ENCODE assay signal across 20 cellular contexts in genomic region chr1:159079518-159079917, GRCh38. TPM values are rescaled to one million over a fixed set of nuclear protein-coding genes. Genes with fewer than 3 reads are reported as not detected.
DNase-seq lines count a peak whose midpoint lies in the region; ATAC-seq, FAIRE-seq and TF ChIP-seq lines count a peak whose summit lies in the region.
"Had no signal": no experiment of that assay in that cellular context is flagged by ENCODE, and none has a peak within 500 bp of the region (broad histone marks: within the 10 kb centered on the region; RNA-seq: fewer than 3 reads in every experiment).

No MANE protein-coding gene starts in this region.

- H3K27me3 ChIP-seq in K562 (ENCODE audit: control insufficient read depth in 2 of 2, insufficient read depth in 2 of 2, low read length in 2 of 2) (no peaks in the 10 kb centered on the region; a peak in 1 of 5 replicates), esophagus squamous epithelium (no peaks in the 10 kb centered on the region)
- H3K27me3 ChIP-seq: BLaER1 treated with 17β-estradiol and CSF1 and Interleukin-3, amounts not matched to agents 10 nM and 100 nM had no signal

- peak; percentile 22 for DNase-seq in activated naive CD4-positive, alpha-beta T cell treated with anti-CD3 and anti-CD28 coated beads for 36 hours
- DNase-seq in activated naive CD4-positive, alpha-beta T cell treated with anti-CD3 and anti-CD28 coated beads, Interleukin-2, amount 10 ng/mL, durations not matched to agents 7 days and 5 days = no peak
- DNase-seq in LHCN-M2 (ENCODE audit: low read depth) (peak; percentile 45), K562 (ENCODE audit: extremely low read depth in 1 of 4, low spot score in 3 of 4) (peak in 2 of 4 experiments; percentile 15 to 57), hippocampal formation (lab: John Stamatoyannopoulos, UW) (no peak), esophagus squamous epithelium (lab: John Stamatoyannopoulos, UW) (no peak), nucleus accumbens (lab: John Stamatoyannopoulos, UW) (no peak)
- DNase-seq: CD8-positive, alpha-beta memory T cell; DMS 273 treated with DMSO at 0.1 percent for 48 hours; KG1; NCI-H1092; NCI-H146; NCI-H2081; NCI-H510A treated with DMSO at 0.1 percent for 48 hours had no signal

- TF ChIP-seq CTCF in K562 (IDR thresholded peaks at IDR 0.05 in 2 of 3, conservative IDR thresholded peaks at IDR 0.05 in 1 of 3; ENCODE audit: insufficient read depth in 2 of 3, low read depth in 1 of 3, low read length in 3 of 3) = no peak
- TF ChIP-seq CTCF in esophagus squamous epithelium (IDR thresholded peaks at IDR 0.05) = no peak

- no peaks in the 10 kb centered on the region for H3K36me3 ChIP-seq in K562 (ENCODE audit: control insufficient read depth, insufficient read depth, low read length)
- no peaks in the 10 kb centered on the region for H3K36me3 ChIP-seq in esophagus squamous epithelium
- H3K36me3 ChIP-seq: BLaER1 treated with 17β-estradiol and CSF1 and Interleukin-3, amounts not matched to agents 10 nM and 100 nM had no signal

- no TSS peak for BruUV-seq in K562 (replicated peaks; lab: Mats Ljungman, UMichigan)

- no peaks in the 10 kb centered on the region for H3K9me3 Mint-ChIP-seq in activated naive CD4-positive, alpha-beta T cell treated with anti-CD3 and anti-CD28 coated beads for 36 hours
- no peaks in the 10 kb centered on the region for H3K9me3 Mint-ChIP-seq in activated naive CD4-positive, alpha-beta T cell treated with anti-CD3 and anti-CD28 coated beads, Interleukin-2, amount 10 ng/mL, durations not matched to agents 7 days and 5 days
- H3K9me3 Mint-ChIP-seq: CD8-positive, alpha-beta memory T cell had no signal

- H3K79me2 ChIP-seq in K562 (ENCODE audit: control insufficient read depth, insufficient read depth, low read length) = no peaks in the 10 kb centered on the region

- H3K4me1 ChIP-seq in K562 (replicated peaks in 1 of 2; ENCODE audit: control insufficient read depth in 2 of 2, insufficient read depth in 2 of 2, low read length in 2 of 2) (peaks cover 0 to 19% of the 10 kb centered on the region in 2 experiments; a peak in 4 of 5 replicates), esophagus squamous epithelium (peaks cover 0 to 15% (median 0%) of the 10 kb centered on the region in 3 donors)
- H3K4me1 ChIP-seq: A549 had no signal

- 0 out of 2 replicates have a peak, but pooled peaks cover 5% of the 10 kb centered on the region for H3K9me3 ChIP-seq in K562 (replicated peaks; ENCODE audit: control insufficient read depth, insufficient read depth, low read depth, low read length)
- H3K9me3 ChIP-seq in esophagus squamous epithelium = no peaks in the 10 kb centered on the region
- H3K9me3 ChIP-seq: A549; BLaER1 treated with 17β-estradiol and CSF1 and Interleukin-3, amounts not matched to agents 10 nM and 100 nM had no signal

- no peak overlapping the region for H3K4me3 Mint-ChIP-seq in activated naive CD4-positive, alpha-beta T cell treated with anti-CD3 and anti-CD28 coated beads for 36 hours
- no peak overlapping the region for H3K4me3 Mint-ChIP-seq in activated naive CD4-positive, alpha-beta T cell treated with anti-CD3 and anti-CD28 coated beads, Interleukin-2, amount 10 ng/mL, durations not matched to agents 7 days and 5 days
- H3K4me3 Mint-ChIP-seq: CD8-positive, alpha-beta memory T cell had no signal

- peak overlapping the region; percentile 21; the same call in 1 of the 2 replicates for H3K4me2 ChIP-seq in K562 (ENCODE audit: insufficient read depth, low read length)
- H3K4me2 ChIP-seq: A549; BLaER1 treated with 17β-estradiol and CSF1 and Interleukin-3, amounts not matched to agents 10 nM and 100 nM had no signal

- no peak overlapping the region for H3K4me3 ChIP-seq in K562
- H3K4me3 ChIP-seq in esophagus squamous epithelium = no peak overlapping the region
- H3K4me3 ChIP-seq: A549; BLaER1 treated with 17β-estradiol and CSF1 and Interleukin-3, amounts not matched to agents 10 nM and 100 nM had no signal

- H3K27ac Mint-ChIP-seq in activated naive CD4-positive, alpha-beta T cell treated with anti-CD3 and anti-CD28 coated beads for 36 hours = no peak overlapping the region
- H3K27ac Mint-ChIP-seq in activated naive CD4-positive, alpha-beta T cell treated with anti-CD3 and anti-CD28 coated beads, Interleukin-2, amount 10 ng/mL, durations not matched to agents 7 days and 5 days = no peak overlapping the region

- no peak; the same call in 2 of the 3 replicates for ATAC-seq in K562
- ATAC-seq: HCT116, Panc1, Right ventricle myocardium inferior had no signal

- POLR2A ChIA-PET in K562 (lab: Yijun Ruan, JAX) = no interaction called here

- intact Hi-C loops in activated naive CD4-positive, alpha-beta T cell treated with anti-CD3 and anti-CD28 coated beads for 36 hours (cut with micrococcal nuclease) = loop anchor here (5.0 to 10.0 kb wide), 6 partner anchors 425 to 1085 kb away; partner anchors contain the start of gene KIRREL1
- intact Hi-C loops in K562 (cut with micrococcal nuclease) (loop anchor here (5.0 to 10.0 kb wide), 4 partner anchors 265 to 1115 kb away; no protein-coding TSS in a partner anchor), esophagus squamous epithelium (cut with DNase I) (loop anchor here (10.0 kb wide), 1 partner anchor 875 kb away; no protein-coding TSS in a partner anchor)

- TF ChIP-seq POLR2A in K562 (conservative IDR thresholded peaks at IDR 0.05) (no peak), esophagus squamous epithelium (IDR thresholded peaks at IDR 0.05) (no peak)

- no peaks in the 10 kb centered on the region for H3K9me1 ChIP-seq in K562 (ENCODE audit: control insufficient read depth, insufficient read depth, low read length)

- H3K9ac ChIP-seq in K562 (ENCODE audit: insufficient read depth in 1 of 2, low read depth in 2 of 2, low read length in 2 of 2) = no peak overlapping the region
- H3K9ac ChIP-seq: BLaER1 treated with 17β-estradiol and CSF1 and Interleukin-3, amounts not matched to agents 10 nM and 100 nM had no signal

- FAIRE-seq in K562 (lab: Jason Lieb, UNC) = no peak
- FAIRE-seq: A549 had no signal

- H3K36me3 Mint-ChIP-seq in activated naive CD4-positive, alpha-beta T cell treated with anti-CD3 and anti-CD28 coated beads for 36 hours (ENCODE audit: low read depth) = no peaks in the 10 kb centered on the region
- no peaks in the 10 kb centered on the region for H3K36me3 Mint-ChIP-seq in activated naive CD4-positive, alpha-beta T cell treated with anti-CD3 and anti-CD28 coated beads, Interleukin-2, amount 10 ng/mL, durations not matched to agents 7 days and 5 days

- H2AFZ ChIP-seq in K562 (ENCODE audit: low read depth, low read length) = no peak overlapping the region

- no peak overlapping the region for H3K27ac ChIP-seq in K562 (ENCODE audit: extremely low read depth, low read depth, low read length)
- H3K27ac ChIP-seq in esophagus squamous epithelium = no peak overlapping the region
- H3K27ac ChIP-seq: A549; BLaER1 treated with 17β-estradiol and CSF1 and Interleukin-3, amounts not matched to agents 10 nM and 100 nM had no signal

- TF ChIP-seq RAD21 in K562 (CRISPR knock-in tag; conservative IDR thresholded peaks at IDR 0.05 in 1 of 2, IDR thresholded peaks at IDR 0.05 in 1 of 2) = no peak

- CTCF ChIA-PET in activated naive CD4-positive, alpha-beta T cell treated with anti-CD3 and anti-CD28 coated beads for 36 hours (lab: Charles Lee) = interaction anchor here (5.3 kb wide), 1 partner anchor 10 kb away, joined by 50 read pairs; no protein-coding TSS in a partner anchor
- CTCF ChIA-PET in activated naive CD4-positive, alpha-beta T cell treated with anti-CD3 and anti-CD28 coated beads, Interleukin-2, amount 10 ng/mL, durations not matched to agents 7 days and 5 days (lab: Charles Lee) = interaction anchor here (2.0 to 4.1 kb wide), 2 partner anchors 9 to 11 kb away, joined by 5 to 36 read pairs; no protein-coding TSS in a partner anchor
- CTCF ChIA-PET in K562 (lab: Yijun Ruan, JAX; ENCODE audit: low intra/inter-chr PET ratio) = no interaction called here

- no peaks in the 10 kb centered on the region for H4K20me1 ChIP-seq in K562 (replicated peaks; ENCODE audit: control insufficient read depth, insufficient read depth, low read length)
- H4K20me1 ChIP-seq: BLaER1 treated with 17β-estradiol and CSF1 and Interleukin-3, amounts not matched to agents 10 nM and 100 nM had no signal

- H3K27me3 Mint-ChIP-seq in activated naive CD4-positive, alpha-beta T cell treated with anti-CD3 and anti-CD28 coated beads for 36 hours (ENCODE audit: low read depth) = no peaks in the 10 kb centered on the region
- H3K27me3 Mint-ChIP-seq in activated naive CD4-positive, alpha-beta T cell treated with anti-CD3 and anti-CD28 coated beads, Interleukin-2, amount 10 ng/mL, durations not matched to agents 7 days and 5 days = peaks cover 5% of the 10 kb centered on the region
- H3K27me3 Mint-ChIP-seq: CD8-positive, alpha-beta memory T cell had no signal

- in situ Hi-C loops in K562 (cut with MboI) = no loop called here

- H3K4me1 Mint-ChIP-seq in activated naive CD4-positive, alpha-beta T cell treated with anti-CD3 and anti-CD28 coated beads for 36 hours (ENCODE audit: low read depth) = peaks cover 26% of the 10 kb centered on the region
- H3K4me1 Mint-ChIP-seq in activated naive CD4-positive, alpha-beta T cell treated with anti-CD3 and anti-CD28 coated beads, Interleukin-2, amount 10 ng/mL, durations not matched to agents 7 days and 5 days = peaks cover 31% of the 10 kb centered on the region

- no peak for TF ChIP-seq EP300 in K562 (IDR thresholded peaks at IDR 0.05; ENCODE audit: low read length)

- 21% methylated on average over 1 of the region's 1 CpG for WGBS in K562 (ENCODE audit: insufficient coverage, low coverage, missing lambda C conversion rate)
- WGBS in esophagus squamous epithelium, 2 donors = 50 to 76% methylated on average over 1 of the region's 1 CpG

RNA-seq across cellular contexts. Expression of gene AIM2, which starts 3.0 kb away (rescaled TPM):
- 10 to 100 TPM; 12.2 to 13.7 TPM for total RNA-seq in activated naive CD4-positive, alpha-beta T cell treated with anti-CD3 and anti-CD28 coated beads for 36 hours
- total RNA-seq in LHCN-M2 (2014; rRNA removed) = 0.71 TPM in 1 of 2 replicates, not detected in the other
- polyA plus RNA-seq in LHCN-M2 (2012) = not detected
- not detected in 2 replicates for total RNA-seq in K562 (2011; cell fraction: chromatin; rRNA removed; ENCODE audit: low replicate concordance)
- total RNA-seq in K562 (2011; cell fraction: nucleolus; rRNA removed) = not detected in 2 replicates
- not detected in 2 replicates for total RNA-seq in K562 (2011; cell fraction: nucleoplasm; rRNA removed)
- 0.08 and 0.86 TPM in 2 replicates for total RNA-seq in K562 (2014; rRNA removed)
- total RNA-seq in K562 (2014; rRNA removed; fragmentation: Illumina TruSeq; extraction: Trizol) = 0.33 TPM in 1 of 2 replicates, not detected in the other
- total RNA-seq in K562 (2015; rRNA removed; fragmentation: Illumina TruSeq; extraction: Trizol) = 0.15 and 0.22 TPM in 2 replicates
- 0.22 TPM in 1 of 2 replicates, not detected in the other for total RNA-seq in K562 (2021)
- polyA plus RNA-seq in K562 (2011; rRNA removed) = 0.10 TPM in 1 of 2 replicates, not detected in the other
- not detected in 2 replicates for polyA plus RNA-seq in K562 (2011; cell fraction: cytosol; rRNA removed)
- not detected in 2 replicates for polyA plus RNA-seq in K562 (2011; cell fraction: nucleus; rRNA removed)
- polyA plus RNA-seq in K562 (2012) = 0.40 and 0.86 TPM in 2 replicates
- 0.12 and 0.18 TPM in 2 replicates for polyA plus RNA-seq in K562 (2014; fragmentation: Illumina TruSeq; extraction: Trizol)
- polyA plus RNA-seq in K562 (2014; fragmentation: Nextera tagmentation; extraction: Ambion mirVana) = under 1 TPM; 0.18 to 0.24 TPM
- 0.95 TPM in 1 of 2 replicates, not detected in the other for polyA plus RNA-seq in K562 (2014; rRNA removed)
- 0.18 TPM in 1 of 2 replicates, not detected in the other for polyA minus RNA-seq in K562 (2011; rRNA and poly(A)+ RNA removed)
- polyA minus RNA-seq in K562 (2011; cell fraction: cytosol; rRNA and poly(A)+ RNA removed) = not detected in 2 replicates
- polyA minus RNA-seq in K562 (2011; cell fraction: nucleus; rRNA and poly(A)+ RNA removed) = not detected in 2 replicates
- total RNA-seq in esophagus squamous epithelium = 1 to 10 TPM in 2 of 4 donors, under 1 TPM in 2; 0.27 to 3.2 (median 1.1) TPM
- total RNA-seq: MCF 10A had no signal
- polyA plus RNA-seq: A549 had no signal

Comparison
In these comparisons a context has a peak if more than half of its experiments do, and no peak if none do; other contexts are left out.
1. DNase-seq: peak in activated naive CD4-positive, alpha-beta T cell treated with anti-CD3 and anti-CD28 coated beads for 36 hours (single experiment) and LHCN-M2 (single experiment); none in activated naive CD4-positive, alpha-beta T cell treated with anti-CD3 and anti-CD28 coated beads, Interleukin-2, amount 10 ng/mL, durations not matched to agents 7 days and 5 days (single experiment), hippocampal formation (0 of 2), esophagus squamous epithelium (single experiment) and nucleus accumbens (0 of 56).